ENCODE assay signal across 24 cellular contexts in the genomic region with DNA sequence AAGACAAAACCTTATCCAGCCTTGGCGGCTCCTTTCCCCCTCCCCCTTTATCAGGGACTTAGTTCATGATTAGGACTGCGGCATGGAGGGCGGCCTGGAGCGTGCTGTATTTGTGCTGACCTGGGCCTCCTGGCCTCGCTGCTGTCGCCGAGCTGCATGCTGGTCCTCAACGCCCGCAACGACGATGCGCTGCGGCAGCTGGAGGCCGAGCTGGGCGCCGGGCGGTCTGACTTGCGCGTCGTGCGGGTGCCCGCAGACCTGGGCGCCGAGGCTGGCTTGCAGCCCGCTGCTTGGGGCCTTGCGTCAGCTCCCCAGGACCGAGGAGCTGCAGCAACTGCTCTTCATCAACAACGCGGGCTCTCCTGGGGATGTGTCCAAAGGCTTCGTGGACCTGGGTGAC.
DNase-seq lines count a peak whose midpoint lies in the region; ATAC-seq, FAIRE-seq and TF ChIP-seq lines count a peak whose summit lies in the region.
"Had no signal": no experiment of that assay in that cellular context is flagged by ENCODE, and none has a peak within 500 bp of the region (broad histone marks: within the 10 kb centered on the region; RNA-seq: fewer than 3 reads in every experiment).

No MANE protein-coding gene starts in this region.

- 0 out of 4 replicates have a peak overlapping the region, but pooled peaks of 1 of the 2 experiments have one; percentile 2 for H3K9ac ChIP-seq in K562 (ENCODE audit: insufficient read depth in 1 of 2, low read depth in 2 of 2, low read length in 2 of 2)
- H3K9ac ChIP-seq: BLaER1 had no signal

- DNase-seq in GM06990 (ENCODE audit: extremely low read depth, insufficient read length) (peak; percentile 3), K562 (ENCODE audit: extremely low read depth in 1 of 4, low spot score in 3 of 4) (no peak), osteocyte (ENCODE audit: extremely low spot score, unreplicated experiment) (peak; percentile 85), testis (peak; percentile 17), GM19238 (ENCODE audit: insufficient read length, low spot score) (no peak), iPS-NIHi11 (ENCODE audit: low spot score) (no peak), HT-29 (ENCODE audit: low spot score) (no peak)
- DNase-seq: Caco-2; CD4-positive, CD25-positive, alpha-beta regulatory T cell; CD8-positive, alpha-beta T cell; DMS153; DND-41; GOT3; HFFc6 had no signal

- no peaks in the 10 kb centered on the region for H3K27me3 Mint-ChIP-seq in osteocyte (ENCODE audit: unreplicated experiment)
- H3K27me3 Mint-ChIP-seq: B cell had no signal

- no peak for FAIRE-seq in K562 (lab: Jason Lieb, UNC)
- FAIRE-seq: A204.1, G401.6, GM12878, H54 had no signal

- TF ChIP-seq CTCF in GM06990 (IDR thresholded peaks at IDR 0.05; ENCODE audit: insufficient read depth, low read length, poor library complexity, severe bottlenecking): no peak
- no peak for TF ChIP-seq CTCF in K562 (IDR thresholded peaks at IDR 0.05 in 2 of 3, conservative IDR thresholded peaks at IDR 0.05 in 1 of 3; ENCODE audit: insufficient read depth in 2 of 3, low read depth in 1 of 3, low read length in 3 of 3)
- TF ChIP-seq CTCF in osteocyte (IDR thresholded peaks at IDR 0.05): no peak
- no peak for TF ChIP-seq CTCF in testis (IDR thresholded peaks at IDR 0.05)

- ATAC-seq in K562 (no peak; the same call in 2 of the 3 replicates), HG03039 (IDR thresholded peaks at IDR 0.05; ENCODE audit: unreplicated experiment) (no peak)
- ATAC-seq: CD8-positive, alpha-beta T cell; GM12878 had no signal

- POLR2A ChIA-PET in K562 (lab: Yijun Ruan, JAX): interaction anchor here (0.6 kb wide), 1 partner anchor 9 kb away, joined by 3 read pairs; no protein-coding TSS in a partner anchor

- no peak for TF ChIP-seq EP300 in K562 (IDR thresholded peaks at IDR 0.05; ENCODE audit: low read length)

- no peak overlapping the region for H3K27ac ChIP-seq in K562 (ENCODE audit: extremely low read depth, low read depth, low read length)
- no peak overlapping the region for H3K27ac ChIP-seq in testis
- H3K27ac ChIP-seq: 22Rv1, BLaER1, C4-2B had no signal

- no peaks in the 10 kb centered on the region for H4K20me1 ChIP-seq in K562 (replicated peaks; ENCODE audit: control insufficient read depth, insufficient read depth, low read length)
- H4K20me1 ChIP-seq: BLaER1 had no signal

- H3K79me2 ChIP-seq in K562 (ENCODE audit: control insufficient read depth, insufficient read depth, low read length): no peaks in the 10 kb centered on the region

- no peaks in the 10 kb centered on the region for H3K9me3 ChIP-seq in K562 (replicated peaks; ENCODE audit: control insufficient read depth, insufficient read depth, low read depth, low read length)
- no peaks in the 10 kb centered on the region for H3K9me3 ChIP-seq in testis
- H3K9me3 ChIP-seq: BLaER1, Caco-2, HAP-1 had no signal

- no TSS peak for BruUV-seq in K562 (replicated peaks; lab: Mats Ljungman, UMichigan)

- H2AFZ ChIP-seq in K562 (ENCODE audit: low read depth, low read length): 0 out of 2 replicates have a peak overlapping the region, but pooled peaks have one; percentile 44

- no peak overlapping the region for H3K27ac Mint-ChIP-seq in osteocyte (ENCODE audit: unreplicated experiment)
- H3K27ac Mint-ChIP-seq: B cell; CD4-positive, CD25-positive, alpha-beta regulatory T cell; CD8-positive, alpha-beta T cell; HFFc6 had no signal

- H3K4me2 ChIP-seq in K562 (ENCODE audit: insufficient read depth, low read length): no peak overlapping the region
- H3K4me2 ChIP-seq: BLaER1 had no signal

- 51% methylated on average over 29 of the region's 30 CpGs for WGBS in K562 (ENCODE audit: insufficient coverage, low coverage, missing lambda C conversion rate)
- 85 to 88% methylated on average over 4 to 27 of the region's 30 CpGs for WGBS in testis, 2 donors

- H3K36me3 Mint-ChIP-seq in osteocyte (ENCODE audit: unreplicated experiment): no peaks in the 10 kb centered on the region
- H3K36me3 Mint-ChIP-seq: CD8-positive, alpha-beta T cell had no signal

- H3K4me3 Mint-ChIP-seq in osteocyte (ENCODE audit: unreplicated experiment): no peak overlapping the region
- H3K4me3 Mint-ChIP-seq: B cell; CD4-positive, CD25-positive, alpha-beta regulatory T cell; CD8-positive, alpha-beta T cell; HFFc6 had no signal

- TF ChIP-seq RAD21 in K562 (CRISPR knock-in tag; conservative IDR thresholded peaks at IDR 0.05 in 1 of 2, IDR thresholded peaks at IDR 0.05 in 1 of 2): no peak

- no peaks in the 10 kb centered on the region for H3K4me1 Mint-ChIP-seq in osteocyte (ENCODE audit: unreplicated experiment)
- H3K4me1 Mint-ChIP-seq: B cell; CD4-positive, CD25-positive, alpha-beta regulatory T cell had no signal

- intact Hi-C loops in K562 (cut with micrococcal nuclease) (no loop called here), testis (cut with DNase I; ENCODE audit: low total_unique reads) (no loop called here)

- H3K9me3 Mint-ChIP-seq in osteocyte (ENCODE audit: unreplicated experiment): no peaks in the 10 kb centered on the region
- H3K9me3 Mint-ChIP-seq: CD8-positive, alpha-beta T cell had no signal

- H3K4me3 ChIP-seq in GM06990 (replicated peaks; ENCODE audit: low read depth, low read length) (no peak overlapping the region), K562 (no peak overlapping the region), testis (peak overlapping the region; percentile 2 to 44)
- H3K4me3 ChIP-seq: BLaER1, GM12878, HAP-1 had no signal

- TF ChIP-seq POLR2A in K562 (conservative IDR thresholded peaks at IDR 0.05) (no peak), testis (IDR thresholded peaks at IDR 0.05) (no peak)

- H3K36me3 ChIP-seq in GM06990 (ENCODE audit: control insufficient read depth, insufficient read depth, low read length) (no peaks in the 10 kb centered on the region), K562 (ENCODE audit: control insufficient read depth, insufficient read depth, low read length) (no peaks in the 10 kb centered on the region), testis (ENCODE audit: low read depth, missing control alignments) (no peaks in the 10 kb centered on the region)
- H3K36me3 ChIP-seq: BLaER1, HAP-1 had no signal

- no peaks in the 10 kb centered on the region for H3K9me1 ChIP-seq in K562 (ENCODE audit: control insufficient read depth, insufficient read depth, low read length)

- H3K4me1 ChIP-seq in K562 (replicated peaks in 1 of 2; ENCODE audit: control insufficient read depth in 2 of 2, insufficient read depth in 2 of 2, low read length in 2 of 2) (peaks cover 0 to 7% of the 10 kb centered on the region in 2 experiments; a peak in 2 of 5 replicates), testis (no peaks in the 10 kb centered on the region)
- H3K4me1 ChIP-seq: BLaER1, Caco-2, HAP-1 had no signal

- in situ Hi-C loops in K562 (cut with MboI): no loop called here

- H3K27me3 ChIP-seq in GM06990 (replicated peaks; ENCODE audit: control insufficient read depth, insufficient read depth, low read length) (no peaks in the 10 kb centered on the region), K562 (ENCODE audit: control insufficient read depth in 2 of 2, insufficient read depth in 2 of 2, low read length in 2 of 2) (peaks cover 2 to 12% of the 10 kb centered on the region in 2 experiments; a peak in 3 of 5 replicates), testis (no peaks in the 10 kb centered on the region)
- H3K27me3 ChIP-seq: BLaER1 had no signal

- CTCF ChIA-PET in K562 (lab: Yijun Ruan, JAX; ENCODE audit: low intra/inter-chr PET ratio): no interaction called here

TF ChIP-seq in K562, 482 proteins besides CTCF, POLR2A, EP300 and RAD21 (continues in another document):
- TF ChIP-seq PHF8 (IDR thresholded peaks at IDR 0.05; ENCODE audit: borderline replicate concordance, low read length) (no peak), TCFL5 (CRISPR knock-in tag; conservative IDR thresholded peaks at IDR 0.05) (no peak), STAT5A (IDR thresholded peaks at IDR 0.05; ENCODE audit: borderline replicate concordance, low read length) (no peak)
- TF ChIP-seq, protein P1, sequence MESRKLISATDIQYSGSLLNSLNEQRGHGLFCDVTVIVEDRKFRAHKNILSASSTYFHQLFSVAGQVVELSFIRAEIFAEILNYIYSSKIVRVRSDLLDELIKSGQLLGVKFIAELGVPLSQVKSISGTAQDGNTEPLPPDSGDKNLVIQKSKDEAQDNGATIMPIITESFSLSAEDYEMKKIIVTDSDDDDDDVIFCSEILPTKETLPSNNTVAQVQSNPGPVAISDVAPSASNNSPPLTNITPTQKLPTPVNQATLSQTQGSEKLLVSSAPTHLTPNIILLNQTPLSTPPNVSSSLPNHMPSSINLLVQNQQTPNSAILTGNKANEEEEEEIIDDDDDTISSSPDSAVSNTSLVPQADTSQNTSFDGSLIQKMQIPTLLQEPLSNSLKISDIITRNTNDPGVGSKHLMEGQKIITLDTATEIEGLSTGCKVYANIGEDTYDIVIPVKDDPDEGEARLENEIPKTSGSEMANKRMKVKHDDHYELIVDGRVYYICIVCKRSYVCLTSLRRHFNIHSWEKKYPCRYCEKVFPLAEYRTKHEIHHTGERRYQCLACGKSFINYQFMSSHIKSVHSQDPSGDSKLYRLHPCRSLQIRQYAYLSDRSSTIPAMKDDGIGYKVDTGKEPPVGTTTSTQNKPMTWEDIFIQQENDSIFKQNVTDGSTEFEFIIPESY (CRISPR knock-in tag; IDR thresholded peaks at IDR 0.05): no peak
- TF ChIP-seq, protein P2, sequence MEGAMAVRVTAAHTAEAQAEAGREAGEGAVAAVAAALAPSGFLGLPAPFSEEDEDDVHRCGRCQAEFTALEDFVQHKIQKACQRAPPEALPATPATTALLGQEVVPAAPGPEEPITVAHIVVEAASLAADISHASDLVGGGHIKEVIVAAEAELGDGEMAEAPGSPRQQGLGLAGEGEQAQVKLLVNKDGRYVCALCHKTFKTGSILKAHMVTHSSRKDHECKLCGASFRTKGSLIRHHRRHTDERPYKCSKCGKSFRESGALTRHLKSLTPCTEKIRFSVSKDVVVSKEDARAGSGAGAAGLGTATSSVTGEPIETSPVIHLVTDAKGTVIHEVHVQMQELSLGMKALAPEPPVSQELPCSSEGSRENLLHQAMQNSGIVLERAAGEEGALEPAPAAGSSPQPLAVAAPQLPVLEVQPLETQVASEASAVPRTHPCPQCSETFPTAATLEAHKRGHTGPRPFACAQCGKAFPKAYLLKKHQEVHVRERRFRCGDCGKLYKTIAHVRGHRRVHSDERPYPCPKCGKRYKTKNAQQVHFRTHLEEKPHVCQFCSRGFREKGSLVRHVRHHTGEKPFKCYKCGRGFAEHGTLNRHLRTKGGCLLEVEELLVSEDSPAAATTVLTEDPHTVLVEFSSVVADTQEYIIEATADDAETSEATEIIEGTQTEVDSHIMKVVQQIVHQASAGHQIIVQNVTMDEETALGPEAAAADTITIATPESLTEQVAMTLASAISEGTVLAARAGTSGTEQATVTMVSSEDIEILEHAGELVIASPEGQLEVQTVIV (CRISPR knock-in tag; IDR thresholded peaks at IDR 0.05; ENCODE audit: borderline replicate concordance): no peak
- TF ChIP-seq, protein P3, sequence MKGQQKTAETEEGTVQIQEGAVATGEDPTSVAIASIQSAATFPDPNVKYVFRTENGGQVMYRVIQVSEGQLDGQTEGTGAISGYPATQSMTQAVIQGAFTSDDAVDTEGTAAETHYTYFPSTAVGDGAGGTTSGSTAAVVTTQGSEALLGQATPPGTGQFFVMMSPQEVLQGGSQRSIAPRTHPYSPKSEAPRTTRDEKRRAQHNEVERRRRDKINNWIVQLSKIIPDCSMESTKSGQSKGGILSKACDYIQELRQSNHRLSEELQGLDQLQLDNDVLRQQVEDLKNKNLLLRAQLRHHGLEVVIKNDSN (CRISPR knock-in tag; IDR thresholded peaks at IDR 0.05): no peak

Comparison
In these comparisons a context has a peak if more than half of its experiments do, and no peak if none do; other contexts are left out.
1. DNase-seq: peak in GM06990 (single experiment), osteocyte (single experiment) and testis (single experiment); none in K562 (0 of 4), GM19238 (single experiment), iPS-NIHi11 (single experiment) and HT-29 (single experiment).
2. H3K4me3 ChIP-seq: peak in testis (2 of 2); none in GM06990 (single experiment) and K562 (single experiment).